Comparison of ENCODE assay signal across 15 cellular contexts in genomic region chr12:124024263-124024678, GRCh38. TPM values are rescaled to one million over a fixed set of nuclear protein-coding genes. Genes with fewer than 3 reads are reported as not detected.
DNase-seq lines count a peak whose midpoint lies in the region; ATAC-seq, FAIRE-seq and TF ChIP-seq lines count a peak whose summit lies in the region.
"Had no signal": no experiment of that assay in that cellular context is flagged by ENCODE, and none has a peak within 500 bp of the region (broad histone marks: within the 10 kb centered on the region; RNA-seq: fewer than 3 reads in every experiment).

No MANE protein-coding gene starts in this region.

- CTCF ChIA-PET in HepG2 (lab: Yijun Ruan, JAX; ENCODE audit: low intra/inter-chr PET ratio, low total read pairs) (no interaction called here), PC-3 (lab: Charles Lee) (no interaction called here)

- H3K9ac ChIP-seq in HepG2 (ENCODE audit: insufficient read depth, low read depth, low read length) (no peak overlapping the region), PC-3 (ENCODE audit: low read length) (peak overlapping the region; percentile 6; the same call in 1 of the 2 replicates)

- no peaks in the 10 kb centered on the region for H3K9me2 ChIP-seq in PC-3 (replicated peaks; ENCODE audit: low read length)

- H3K36me3 Mint-ChIP-seq in endothelial cell (ENCODE audit: low read depth, unreplicated experiment), result peaks cover 20% of the 10 kb centered on the region

- H3K4me2 ChIP-seq in HepG2 (ENCODE audit: low read depth, low read length) (no peak overlapping the region), PC-3 (ENCODE audit: low read length) (peak overlapping the region; percentile 46)

- H3K9me3 Mint-ChIP-seq in endothelial cell (ENCODE audit: unreplicated experiment), result peaks cover 4% of the 10 kb centered on the region

- H3K9me3 ChIP-seq in HepG2 (ENCODE audit: low read length) (no peaks in the 10 kb centered on the region), right lobe of liver (no peaks in the 10 kb centered on the region), PC-3 (ENCODE audit: low read length) (no peaks in the 10 kb centered on the region)
- H3K9me3 ChIP-seq: thyroid gland had no signal

- TF ChIP-seq CTCF in HepG2 (CRISPR knock-in tag; IDR thresholded peaks at IDR 0.05) (no peak), right lobe of liver (IDR thresholded peaks at IDR 0.05) (no peak), PC-3 (conservative IDR thresholded peaks at IDR 0.05; ENCODE audit: low read depth, low read length) (no peak), endothelial cell (IDR thresholded peaks at IDR 0.05; ENCODE audit: unreplicated experiment) (no peak)

- H3K4me1 ChIP-seq in HepG2 (ENCODE audit: insufficient read depth, low read length) (no peaks in the 10 kb centered on the region), right lobe of liver (peaks cover 0 to 3% (median 0%) of the 10 kb centered on the region in 4 donors), PC-3 (ENCODE audit: insufficient read depth, low read length) (peaks cover 31% of the 10 kb centered on the region)

- no peak overlapping the region for H3K27ac Mint-ChIP-seq in endothelial cell (ENCODE audit: unreplicated experiment)
- H3K27ac Mint-ChIP-seq: mesothelial cell of epicardium had no signal

- no peak for DNase-seq in HepG2 (ENCODE audit: low spot score)
- DNase-seq in right lobe of liver, result no peak
- DNase-seq in PC-3, result peak; percentile 78
- no peak for DNase-seq in endothelial cell (ENCODE audit: low spot score)
- DNase-seq in stimulated activated CD4-positive, alpha-beta T cell treated with anti-CD3 and anti-CD28 coated beads, Interleukin-4, amount 100 ng/mL, for 24 hours, result no peak
- DNase-seq in RCC 7860 (ENCODE audit: low spot score), result no peak
- DNase-seq: activated CD4-positive, alpha-beta T cell treated with anti-CD3 and anti-CD28 coated beads for 48 hours; DMS153; effector CD4-positive, alpha-beta T cell; thyroid gland had no signal

- H3K36me3 ChIP-seq in HepG2 (replicated peaks in 1 of 2; ENCODE audit: control insufficient read depth in 1 of 2, insufficient read depth in 2 of 2, low read length in 2 of 2), result no peaks in the 10 kb centered on the region
- no peaks in the 10 kb centered on the region for H3K36me3 ChIP-seq in right lobe of liver
- no peaks in the 10 kb centered on the region for H3K36me3 ChIP-seq in PC-3 (ENCODE audit: low read depth, low read length)
- H3K36me3 ChIP-seq: thyroid gland had no signal

- no peak for TF ChIP-seq POLR2A in HepG2 (IDR thresholded peaks at IDR 0.05; ENCODE audit: insufficient read depth in 1 of 2, low read depth in 2 of 2, low read length in 2 of 2)
- no peak for TF ChIP-seq POLR2A in right lobe of liver (IDR thresholded peaks at IDR 0.05)

- no peaks in the 10 kb centered on the region for H3F3A ChIP-seq in PC-3 (ENCODE audit: low read length, unreplicated experiment)

- intact Hi-C loops in HepG2 (cut with micrococcal nuclease; ENCODE audit: unreplicated experiment), result no loop called here
- intact Hi-C loops in right lobe of liver (cut with DNase I), result no loop called here
- intact Hi-C loops in PC-3 (cut with micrococcal nuclease), result no loop called here

- H3K27me3 ChIP-seq in HepG2 (ENCODE audit: control insufficient read depth in 1 of 2, insufficient read depth in 2 of 2, low read length in 2 of 2), result no peaks in the 10 kb centered on the region; a peak in 1 of 5 replicates
- no peaks in the 10 kb centered on the region for H3K27me3 ChIP-seq in right lobe of liver
- no peaks in the 10 kb centered on the region for H3K27me3 ChIP-seq in PC-3 (ENCODE audit: low read length)
- H3K27me3 ChIP-seq: thyroid gland had no signal

- FAIRE-seq in HepG2 (lab: Jason Lieb, UNC), result no peak
- FAIRE-seq in RCC 7860 (lab: Jason Lieb, UNC), result no peak
- FAIRE-seq: astrocyte, frontal cortex had no signal

- H3K27ac ChIP-seq in HepG2 (ENCODE audit: extremely low read length, insufficient read depth, low read length) (no peak overlapping the region), right lobe of liver (no peak overlapping the region), PC-3 (ENCODE audit: low read length) (peak overlapping the region; percentile 54)
- H3K27ac ChIP-seq: thyroid gland had no signal

- peaks cover 14% of the 10 kb centered on the region for H3K27me3 Mint-ChIP-seq in endothelial cell (ENCODE audit: unreplicated experiment)

- H3K79me2 ChIP-seq in HepG2 (ENCODE audit: insufficient read depth, low read length), result no peaks in the 10 kb centered on the region
- no peaks in the 10 kb centered on the region for H3K79me2 ChIP-seq in PC-3 (ENCODE audit: low read length)

- peaks cover 7% of the 10 kb centered on the region for H3K4me1 Mint-ChIP-seq in endothelial cell (ENCODE audit: unreplicated experiment)

- no peak overlapping the region for H2AFZ ChIP-seq in HepG2 (ENCODE audit: low read length)
- 0 out of 2 replicates have a peak overlapping the region, but pooled peaks have one; percentile 11 for H2AFZ ChIP-seq in PC-3 (ENCODE audit: low read length)

- no peak for TF ChIP-seq RAD21 in HepG2 (CRISPR knock-in tag; IDR thresholded peaks at IDR 0.05)

- 69% methylated on average over 8 of the region's 8 CpGs for WGBS in HepG2 (ENCODE audit: low lambda C conversion rate)
- 58% methylated on average over 5 of the region's 8 CpGs for WGBS in right lobe of liver (ENCODE audit: insufficient coverage, low coverage, low lambda C conversion rate, missing lambda C conversion rate)

- POLR2A ChIA-PET in HepG2 (lab: Yijun Ruan, JAX) (no interaction called here), PC-3 (lab: Charles Lee; ENCODE audit: unreplicated experiment) (no interaction called here)

- TF ChIP-seq EP300 in HepG2 (IDR thresholded peaks at IDR 0.05; ENCODE audit: low read depth in 2 of 2, low read length in 2 of 2) (no peak), HepG2 (CRISPR knock-in tag; IDR thresholded peaks at IDR 0.05; ENCODE audit: borderline replicate concordance) (no peak)

- peak; percentile 25; the same call in 1 of the 3 replicates for ATAC-seq in HepG2
- no peak for ATAC-seq in right lobe of liver
- ATAC-seq in PC-3, result peak; percentile 84
- no peak for ATAC-seq in GM21786 (IDR thresholded peaks at IDR 0.05; ENCODE audit: unreplicated experiment)
- ATAC-seq in GM19395 (IDR thresholded peaks at IDR 0.05; ENCODE audit: unreplicated experiment), result no peak

- no peak overlapping the region for H3K4me3 ChIP-seq in HepG2 (replicated peaks in 1 of 3; ENCODE audit: insufficient read depth in 1 of 3, low read depth in 2 of 3, low read length in 3 of 3)
- no peak overlapping the region for H3K4me3 ChIP-seq in right lobe of liver
- H3K4me3 ChIP-seq in PC-3 (ENCODE audit: low read length), result no peak overlapping the region
- H3K4me3 ChIP-seq: thyroid gland had no signal

- in situ Hi-C loops in HepG2 (cut with HindIII; ENCODE audit: extremely low pct_ligation_motif_present, low pct_unique_long_range_greater_than_20kb), result no loop called here

- no peaks in the 10 kb centered on the region for H4K20me1 ChIP-seq in HepG2 (ENCODE audit: insufficient read depth, low read length)
- no peaks in the 10 kb centered on the region for H4K20me1 ChIP-seq in PC-3 (ENCODE audit: low read length)

- BruUV-seq in HepG2 (replicated peaks; lab: Mats Ljungman, UMichigan) (no TSS peak), PC-3 (replicated peaks; lab: Mats Ljungman, UMichigan) (no TSS peak)

- peak overlapping the region; percentile 20 for H3K4me3 Mint-ChIP-seq in endothelial cell (ENCODE audit: unreplicated experiment)
- H3K4me3 Mint-ChIP-seq: mesothelial cell of epicardium had no signal

RNA-seq across cellular contexts. Expression of gene ZNF664, which starts 51.3 kb away (rescaled TPM):
- 56.5 and 109 TPM in 2 replicates for total RNA-seq in HepG2 (2016; rRNA removed; fragmentation: Illumina TruSeq; extraction: Trizol)
- total RNA-seq in HepG2 (2016; cell fraction: cytosol; rRNA removed; fragmentation: Illumina TruSeq; extraction: Trizol; ENCODE audit: low read depth), result 17.1 and 19.6 TPM in 2 replicates
- total RNA-seq in HepG2 (2016; cell fraction: insoluble cytoplasmic fraction; rRNA removed; fragmentation: Illumina TruSeq; extraction: Trizol), result 63.9 and 99.8 TPM in 2 replicates
- 84.3 and 86.0 TPM in 2 replicates for total RNA-seq in HepG2 (2016; cell fraction: membrane; rRNA removed; fragmentation: Illumina TruSeq; extraction: Trizol)
- 64.5 and 64.7 TPM in 2 replicates for total RNA-seq in HepG2 (2016; cell fraction: nucleus; rRNA removed; fragmentation: Illumina TruSeq; extraction: Trizol)
- 43.9 and 46.1 TPM in 2 replicates for polyA plus RNA-seq in HepG2 (2011; rRNA removed)
- polyA plus RNA-seq in HepG2 (2011; cell fraction: cytosol; rRNA removed), result 25.5 and 35.4 TPM in 2 replicates
- 44.8 and 58.7 TPM in 2 replicates for polyA plus RNA-seq in HepG2 (2011; cell fraction: nucleus; rRNA removed)
- 43.4 and 52.1 TPM in 2 replicates for polyA plus RNA-seq in HepG2 (2012)
- 20.6 and 23.0 TPM in 2 replicates for polyA plus RNA-seq in HepG2 (2016; cell fraction: cytosol; fragmentation: Illumina TruSeq; extraction: Trizol; ENCODE audit: low read depth)
- polyA plus RNA-seq in HepG2 (2016; cell fraction: insoluble cytoplasmic fraction; fragmentation: Illumina TruSeq; extraction: Trizol; ENCODE audit: low read depth), result 101 and 102 TPM in 2 replicates
- polyA plus RNA-seq in HepG2 (2016; cell fraction: membrane; fragmentation: Illumina TruSeq; extraction: Trizol; ENCODE audit: low read depth), result 67.1 and 72.2 TPM in 2 replicates
- 80.2 and 81.9 TPM in 2 replicates for polyA plus RNA-seq in HepG2 (2016; cell fraction: nucleus; fragmentation: Illumina TruSeq; extraction: Trizol; ENCODE audit: insufficient read depth, low read depth)
- 36.2 and 75.5 TPM in 2 replicates for polyA minus RNA-seq in HepG2 (2011; rRNA and poly(A)+ RNA removed; ENCODE audit: low replicate concordance)
- polyA minus RNA-seq in HepG2 (2011; cell fraction: cytosol; rRNA and poly(A)+ RNA removed), result 24.4 and 29.4 TPM in 2 replicates
- 53.6 and 59.6 TPM in 2 replicates for polyA minus RNA-seq in HepG2 (2011; cell fraction: nucleus; rRNA and poly(A)+ RNA removed)
- 10 to 100 TPM; 37.3 to 46.5 (median 43.2) TPM for total RNA-seq in right lobe of liver
- total RNA-seq in PC-3 (2014; rRNA removed), result 80.8 and 86.9 TPM in 2 replicates
- total RNA-seq in endothelial cell (ENCODE audit: unreplicated experiment), result 119 TPM

RNA-seq across cellular contexts. Expression of gene CCDC92, which starts 51.6 kb away (rescaled TPM):
- total RNA-seq in HepG2 (2016; rRNA removed; fragmentation: Illumina TruSeq; extraction: Trizol) (4.6 and 5.4 TPM in 2 replicates), right lobe of liver (10 to 100 TPM; 12.5 to 17.5 (median 16.1) TPM), PC-3 (2014; rRNA removed) (9.6 and 9.7 TPM in 2 replicates), endothelial cell (ENCODE audit: unreplicated experiment) (25.0 TPM)
- total RNA-seq in HepG2 (2016; cell fraction: cytosol; rRNA removed; fragmentation: Illumina TruSeq; extraction: Trizol; ENCODE audit: low read depth), result 6.8 and 8.3 TPM in 2 replicates
- 3.3 and 3.9 TPM in 2 replicates for total RNA-seq in HepG2 (2016; cell fraction: insoluble cytoplasmic fraction; rRNA removed; fragmentation: Illumina TruSeq; extraction: Trizol)
- total RNA-seq in HepG2 (2016; cell fraction: membrane; rRNA removed; fragmentation: Illumina TruSeq; extraction: Trizol), result 15.8 and 17.8 TPM in 2 replicates
- total RNA-seq in HepG2 (2016; cell fraction: nucleus; rRNA removed; fragmentation: Illumina TruSeq; extraction: Trizol), result 5.2 and 5.7 TPM in 2 replicates
- polyA plus RNA-seq in HepG2 (2011; rRNA removed), result 14.7 and 17.0 TPM in 2 replicates
- 12.2 and 12.3 TPM in 2 replicates for polyA plus RNA-seq in HepG2 (2011; cell fraction: cytosol; rRNA removed)
- polyA plus RNA-seq in HepG2 (2011; cell fraction: nucleus; rRNA removed), result 19.1 and 22.3 TPM in 2 replicates
- 19.7 and 20.6 TPM in 2 replicates for polyA plus RNA-seq in HepG2 (2012)
- polyA plus RNA-seq in HepG2 (2016; cell fraction: cytosol; fragmentation: Illumina TruSeq; extraction: Trizol; ENCODE audit: low read depth), result 46.0 and 49.0 TPM in 2 replicates
- 12.2 and 19.6 TPM in 2 replicates for polyA plus RNA-seq in HepG2 (2016; cell fraction: insoluble cytoplasmic fraction; fragmentation: Illumina TruSeq; extraction: Trizol; ENCODE audit: low read depth)
- 66.4 and 70.7 TPM in 2 replicates for polyA plus RNA-seq in HepG2 (2016; cell fraction: membrane; fragmentation: Illumina TruSeq; extraction: Trizol; ENCODE audit: low read depth)
- 21.7 and 23.0 TPM in 2 replicates for polyA plus RNA-seq in HepG2 (2016; cell fraction: nucleus; fragmentation: Illumina TruSeq; extraction: Trizol; ENCODE audit: insufficient read depth, low read depth)
- 4.1 and 12.5 TPM in 2 replicates for polyA minus RNA-seq in HepG2 (2011; rRNA and poly(A)+ RNA removed; ENCODE audit: low replicate concordance)
- polyA minus RNA-seq in HepG2 (2011; cell fraction: cytosol; rRNA and poly(A)+ RNA removed), result 4.6 and 5.2 TPM in 2 replicates
- 14.3 and 19.6 TPM in 2 replicates for polyA minus RNA-seq in HepG2 (2011; cell fraction: nucleus; rRNA and poly(A)+ RNA removed)

Comparison
In these comparisons a context has a peak if more than half of its experiments do, and no peak if none do; other contexts are left out.
1. ATAC-seq: peak in HepG2 (single experiment) and PC-3 (single experiment); none in right lobe of liver (0 of 4), GM21786 (single experiment) and GM19395 (single experiment).